In the genomic region with DNA sequence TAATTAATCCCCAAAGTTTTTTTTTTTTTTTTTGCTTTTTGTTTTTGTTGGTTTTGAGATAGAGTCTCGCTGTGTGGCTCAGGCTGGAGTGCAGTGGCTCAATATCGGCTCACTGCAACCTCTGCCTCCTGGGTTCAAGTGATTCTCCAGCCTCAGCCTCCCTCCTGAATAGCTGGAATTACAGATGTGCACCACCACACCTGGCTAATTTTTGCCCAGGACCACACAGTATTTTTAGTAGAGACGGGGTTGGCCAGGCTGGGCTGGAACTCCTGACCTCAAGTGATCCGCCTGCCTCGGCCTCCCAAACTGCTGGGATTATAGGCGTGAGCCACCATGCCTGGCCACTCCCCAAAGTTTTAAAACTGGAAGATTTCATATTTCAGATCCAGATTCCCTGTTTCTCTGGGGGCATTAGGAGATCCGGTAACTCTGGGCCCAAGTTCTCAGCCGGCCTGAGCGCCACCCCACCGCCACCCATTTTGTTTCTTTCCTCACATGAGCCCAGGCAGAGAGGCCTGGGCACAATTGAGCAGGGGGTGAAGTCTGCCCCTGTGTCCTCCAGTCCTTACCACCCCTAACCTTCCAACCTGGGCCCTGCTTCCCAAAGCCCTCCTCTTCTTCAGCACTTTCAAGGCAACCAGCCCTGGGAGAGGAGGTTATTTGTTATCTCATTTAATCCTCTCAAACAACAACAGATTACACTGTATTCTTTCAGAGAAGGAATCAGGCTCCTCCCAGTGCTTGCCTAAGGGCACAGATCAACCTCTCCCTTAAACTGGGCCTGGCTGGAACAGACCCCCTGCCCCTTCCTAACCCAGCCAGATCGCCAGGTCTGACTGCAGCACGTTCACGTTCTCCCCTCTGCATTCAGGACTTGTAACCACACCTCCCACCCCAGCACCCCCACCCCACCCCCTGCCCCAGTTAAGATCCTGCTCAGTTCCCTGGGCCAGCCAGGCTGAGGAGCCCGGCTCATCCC, we compare ENCODE assay signal across 8 cellular contexts.
A peak's percentile ranks its signal among the peaks of the same experiment; 100 is the strongest.
DNase-seq lines count a peak whose midpoint lies in the region; ATAC-seq and TF ChIP-seq lines count a peak whose summit lies in the region.

No MANE protein-coding gene starts in this region.

- no peaks in the 10 kb centered on the region for H3K9me3 ChIP-seq in HUES48 (ENCODE audit: control insufficient read depth, insufficient read depth, low read length)

- H3K27ac ChIP-seq in 22Rv1, result peak overlapping the region; percentile 99
- peak overlapping the region; percentile 73 for H3K27ac ChIP-seq in HUES48 (ENCODE audit: low read depth, low read length)
- H3K27ac ChIP-seq in coronary artery, result peak overlapping the region; percentile 97 to 99

- peaks cover 46% of the 10 kb centered on the region for H3K4me1 Mint-ChIP-seq in nephron progenitor cell

- H3K36me3 Mint-ChIP-seq in nephron progenitor cell (ENCODE audit: low read depth), result no peaks in the 10 kb centered on the region

- H3K27me3 ChIP-seq in HUES48 (ENCODE audit: control insufficient read depth, insufficient read depth, low read length), result no peaks in the 10 kb centered on the region

- peak overlapping the region; percentile 66 for H3K27ac Mint-ChIP-seq in nephron progenitor cell

- H3K4me3 ChIP-seq in HUES48 (ENCODE audit: low read depth, low read length) (no peak overlapping the region), coronary artery (no peak overlapping the region)

- no peak overlapping the region for H3K9ac ChIP-seq in HUES48 (ENCODE audit: low read depth, low read length)

- no peaks in the 10 kb centered on the region for H3K9me3 Mint-ChIP-seq in nephron progenitor cell

- H3K36me3 ChIP-seq in HUES48 (ENCODE audit: control insufficient read depth, insufficient read depth, low read length), result peaks cover 2% of the 10 kb centered on the region; the same call in 1 of the 2 replicates

- DNase-seq in coronary artery (ENCODE audit: low spot score) (no peak), nephron progenitor cell (no peak), cerebellar cortex (ENCODE audit: low spot score) (no peak), glomerular visceral epithelial cell (ENCODE audit: extremely low spot score) (no peak), NCI-H1436 treated with DMSO at 0.1 percent for 48 hours (lab: John Stamatoyannopoulos, UW) (no peak)

- H3K4me1 ChIP-seq in HUES48 (ENCODE audit: control insufficient read depth, insufficient read depth, low read length), result peaks cover 43% of the 10 kb centered on the region

- TF ChIP-seq CTCF in 22Rv1 (IDR thresholded peaks at IDR 0.05) (no peak), coronary artery (IDR thresholded peaks at IDR 0.05) (no peak), nephron progenitor cell (IDR thresholded peaks at IDR 0.05) (no peak)

- no peak for ATAC-seq in HG03139 (IDR thresholded peaks at IDR 0.05; ENCODE audit: unreplicated experiment)

- H3K27me3 Mint-ChIP-seq in nephron progenitor cell (ENCODE audit: low read depth, poor library complexity), result peaks cover 3% of the 10 kb centered on the region

- peak overlapping the region; percentile 32 for H3K4me3 Mint-ChIP-seq in nephron progenitor cell
